Comparison of ENCODE assay signal across 27 cellular contexts in the genomic region with DNA sequence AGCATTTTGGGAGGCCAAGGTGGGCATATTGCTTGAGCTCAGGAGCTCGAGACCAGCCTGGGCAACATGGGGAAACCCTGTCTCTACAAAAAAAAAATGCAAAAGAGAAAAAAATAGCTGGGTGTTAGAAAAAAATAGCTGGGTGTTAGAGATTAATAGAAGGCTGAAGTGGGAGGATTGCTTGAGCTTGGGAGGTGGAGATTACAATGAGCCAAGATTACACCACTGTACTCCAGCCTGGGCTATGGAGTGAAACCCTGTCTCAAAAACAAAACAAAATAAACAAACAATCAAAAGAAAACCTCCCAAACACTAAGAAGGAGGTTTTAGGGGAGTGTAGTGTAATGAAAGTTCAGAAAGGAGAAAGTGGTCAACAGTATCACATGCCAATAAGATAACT.
"Had no signal": no experiment of that assay in that cellular context is flagged by ENCODE, and none has a peak within 500 bp of the region (broad histone marks: within the 10 kb centered on the region; RNA-seq: fewer than 3 reads in every experiment).

No MANE protein-coding gene starts in this region.

- H3K4me3 ChIP-seq: dorsolateral prefrontal cortex, gastrocnemius medialis, hepatocyte, lung, prostate gland, right atrium auricular region, suprapubic skin, vagina had no signal

- ATAC-seq: esophagus mucosa; naive thymus-derived CD4-positive, alpha-beta T cell; stimulated activated naive CD8-positive, alpha-beta T cell treated with anti-CD3 and anti-CD28 coated beads, Interleukin-15, amount 100 ng/mL, for 72 hours had no signal

- H3K27ac Mint-ChIP-seq: memory B cell; naive thymus-derived CD4-positive, alpha-beta T cell had no signal

- H3K36me3 ChIP-seq: gastrocnemius medialis, prostate gland, right atrium auricular region, suprapubic skin, vagina had no signal

- H3K27me3 Mint-ChIP-seq: memory B cell; naive thymus-derived CD4-positive, alpha-beta T cell; stimulated activated naive CD8-positive, alpha-beta T cell treated with anti-CD3 and anti-CD28 coated beads, Interleukin-15, amount 100 ng/mL, for 72 hours had no signal

- H3K27ac ChIP-seq: dorsolateral prefrontal cortex, epithelial cell of prostate, gastrocnemius medialis, hepatocyte, prostate gland, suprapubic skin, vagina had no signal

- H3K4me1 ChIP-seq: gastrocnemius medialis, prostate gland, right atrium auricular region, suprapubic skin, vagina had no signal

- H3K79me2 ChIP-seq: hepatocyte had no signal

- H3K36me3 Mint-ChIP-seq: memory B cell; naive thymus-derived CD4-positive, alpha-beta T cell had no signal

- H3K4me3 Mint-ChIP-seq: memory B cell; naive thymus-derived CD4-positive, alpha-beta T cell; nephron progenitor cell; stimulated activated naive CD8-positive, alpha-beta T cell treated with anti-CD3 and anti-CD28 coated beads, Interleukin-15, amount 100 ng/mL, for 72 hours had no signal

- H2AFZ ChIP-seq: hepatocyte had no signal

- H3K4me2 ChIP-seq: hepatocyte had no signal

- H3K9me3 Mint-ChIP-seq: nephron progenitor cell; stimulated activated naive CD8-positive, alpha-beta T cell treated with anti-CD3 and anti-CD28 coated beads, Interleukin-15, amount 100 ng/mL, for 72 hours had no signal

- H3K9me3 ChIP-seq: gastrocnemius medialis, prostate gland, right atrium auricular region, suprapubic skin, vagina had no signal

- H3K4me1 Mint-ChIP-seq: memory B cell; naive thymus-derived CD4-positive, alpha-beta T cell; stimulated activated naive CD8-positive, alpha-beta T cell treated with anti-CD3 and anti-CD28 coated beads, Interleukin-15, amount 100 ng/mL, for 72 hours had no signal

- H3K27me3 ChIP-seq: dorsolateral prefrontal cortex, gastrocnemius medialis, hepatocyte, right atrium auricular region, suprapubic skin, vagina had no signal

- DNase-seq: dorsolateral prefrontal cortex; effector CD4-positive, alpha-beta T cell; foreskin fibroblast; gastrocnemius medialis; head of caudate nucleus; left cardiac atrium; midbrain; naive thymus-derived CD4-positive, alpha-beta T cell; nephron progenitor cell; nucleus accumbens; small intestine; stimulated activated CD4-positive, alpha-beta T cell treated with anti-CD3 and anti-CD28 coated beads, Interleukin-12 subunit alpha, Interleukin-12 subunit beta, amount 100 ng/mL, for 4 hours; stimulated activated CD4-positive, alpha-beta T cell treated with anti-CD3 and anti-CD28 coated beads, Interleukin-1b, Interleukin-23, amount 100 ng/mL, for 48 hours; stimulated activated CD4-positive, alpha-beta T cell treated with anti-CD3 and anti-CD28 coated beads, Interleukin-4, amount 100 ng/mL, for 1 hour; stimulated activated CD8-positive, alpha-beta memory T cell treated with anti-CD3 and anti-CD28 coated beads, Interleukin-4, amount 100 ng/mL, for 48 hours; stimulated activated naive CD4-positive, alpha-beta T cell; stimulated activated naive CD8-positive, alpha-beta T cell treated with anti-CD3 and anti-CD28 coated beads, Interleukin-15, amount 100 ng/mL, for 72 hours; trophoblast cell had no signal
